ENCODE assay signal across 18 cellular contexts in genomic region chr21:45150630-45151265, GRCh38.
A peak's percentile ranks its signal among the peaks of the same experiment; 100 is the strongest.
DNase-seq lines count a peak whose midpoint lies in the region; ATAC-seq and TF ChIP-seq lines count a peak whose summit lies in the region.
"Had no signal": no experiment of that assay in that cellular context is flagged by ENCODE, and none has a peak within 500 bp of the region (broad histone marks: within the 10 kb centered on the region; RNA-seq: fewer than 3 reads in every experiment).

No MANE protein-coding gene starts in this region.

- H3K4me1 Mint-ChIP-seq in brain = peaks cover 78% of the 10 kb centered on the region
- H3K4me1 Mint-ChIP-seq in activated naive CD4-positive, alpha-beta T cell treated with anti-CD3 and anti-CD28 coated beads for 36 hours (ENCODE audit: low read depth) = peaks cover 32% of the 10 kb centered on the region

- H2BK120ac ChIP-seq in mesendoderm (ENCODE audit: low read depth, low read length) = no peak overlapping the region

- DNase-seq in cardiac septum (ENCODE audit: low spot score) = peak; percentile 50
- DNase-seq in left cardiac atrium = no peak
- peak; percentile 8 for DNase-seq in mucosa of gallbladder (ENCODE audit: low spot score)
- peak; percentile 22 for DNase-seq in ureter (ENCODE audit: low spot score)
- DNase-seq in activated naive CD4-positive, alpha-beta T cell treated with anti-CD3 and anti-CD28 coated beads for 36 hours = no peak
- no peak for DNase-seq in mesendoderm
- DNase-seq: activated CD4-positive, alpha-beta T cell treated with anti-CD3 and anti-CD28 coated beads, Interleukin-2, amount 10 ng/mL, durations not matched to agents 24 days and 14 days; HFFc6; kidney glomerular epithelial cell; NCI-H187; NCI-H510A; nucleus accumbens; SW 1271 had no signal

- no peak overlapping the region for H3K18ac ChIP-seq in mesendoderm (ENCODE audit: low read length)

- H3K4me2 ChIP-seq in mesendoderm (ENCODE audit: low read length) = no peak overlapping the region
- H3K4me2 ChIP-seq: KMS-11 had no signal

- no peak overlapping the region for H3K23ac ChIP-seq in mesendoderm (ENCODE audit: low read length)

- H3K27me3 ChIP-seq in mesendoderm (ENCODE audit: insufficient read depth, low read length, poor library complexity) = no peaks in the 10 kb centered on the region

- no peaks in the 10 kb centered on the region for H3K79me1 ChIP-seq in mesendoderm (ENCODE audit: low read length)

- CTCF ChIA-PET in activated naive CD4-positive, alpha-beta T cell treated with anti-CD3 and anti-CD28 coated beads for 36 hours (lab: Charles Lee) = interaction anchor here (1.3 to 4.5 kb wide), 2 partner anchors 13 to 223 kb away, joined by 3 to 27 read pairs; no protein-coding TSS in a partner anchor

- intact Hi-C loops in cardiac septum (cut with DNase I) = no loop called here
- intact Hi-C loops in left cardiac atrium (cut with DNase I) = loop anchor here in 1 of 2 donors (10.0 kb wide), 1 partner anchor 304 kb away; no protein-coding TSS in a partner anchor
- intact Hi-C loops in activated naive CD4-positive, alpha-beta T cell treated with anti-CD3 and anti-CD28 coated beads for 36 hours (cut with micrococcal nuclease) = no loop called here

- H3K9ac ChIP-seq in mesendoderm (ENCODE audit: low read length) = no peak overlapping the region
- H3K9ac ChIP-seq: KMS-11 had no signal

- no peak overlapping the region for H3K4me3 ChIP-seq in mesendoderm (ENCODE audit: low read length)

- no peak for TF ChIP-seq CTCF in brain (conservative IDR thresholded peaks at IDR 0.05)

- peak overlapping the region in 4 of 5 experiments; percentile 14 to 99 (median 60) for H3K27ac Mint-ChIP-seq in brain
- no peak overlapping the region for H3K27ac Mint-ChIP-seq in activated naive CD4-positive, alpha-beta T cell treated with anti-CD3 and anti-CD28 coated beads for 36 hours
- H3K27ac Mint-ChIP-seq: HFFc6 had no signal

- no peak overlapping the region for H3K4me3 Mint-ChIP-seq in brain
- no peak overlapping the region for H3K4me3 Mint-ChIP-seq in activated naive CD4-positive, alpha-beta T cell treated with anti-CD3 and anti-CD28 coated beads for 36 hours
- H3K4me3 Mint-ChIP-seq: HFFc6 had no signal

- H2BK5ac ChIP-seq in mesendoderm (ENCODE audit: low read length) = no peak overlapping the region

- H2BK15ac ChIP-seq in mesendoderm (replicated peaks; ENCODE audit: low read depth) = no peak overlapping the region

- no peak overlapping the region for H3K4ac ChIP-seq in mesendoderm (ENCODE audit: low read depth, low read length)

- H3K36me3 Mint-ChIP-seq in brain = peaks cover 3% of the 10 kb centered on the region
- H3K36me3 Mint-ChIP-seq in activated naive CD4-positive, alpha-beta T cell treated with anti-CD3 and anti-CD28 coated beads for 36 hours (ENCODE audit: low read depth) = no peaks in the 10 kb centered on the region
- H3K36me3 Mint-ChIP-seq: stimulated activated effector memory CD8-positive, alpha-beta T cell treated with anti-CD3 and anti-CD28 coated beads, Interleukin-12 subunit alpha, Interleukin-12 subunit beta, amount 100 ng/mL, for 72 hours had no signal

- WGBS in mesendoderm (ENCODE audit: extremely low coverage, insufficient coverage, low lambda C conversion rate) = no CpG with 5 or more reads among the region's 7 CpGs

- H3K56ac ChIP-seq in mesendoderm (ENCODE audit: low read length) = no peak overlapping the region

- H3K79me2 ChIP-seq in mesendoderm (ENCODE audit: control insufficient read depth, insufficient read depth, low read length) = no peaks in the 10 kb centered on the region

- no peaks in the 10 kb centered on the region for H3K9me3 Mint-ChIP-seq in brain
- H3K9me3 Mint-ChIP-seq in activated naive CD4-positive, alpha-beta T cell treated with anti-CD3 and anti-CD28 coated beads for 36 hours = no peaks in the 10 kb centered on the region
- H3K9me3 Mint-ChIP-seq: HFFc6; stimulated activated effector memory CD8-positive, alpha-beta T cell treated with anti-CD3 and anti-CD28 coated beads, Interleukin-12 subunit alpha, Interleukin-12 subunit beta, amount 100 ng/mL, for 72 hours had no signal

- no peak overlapping the region for H2AK5ac ChIP-seq in mesendoderm (ENCODE audit: low read length)

- no peak overlapping the region for H4K8ac ChIP-seq in mesendoderm (ENCODE audit: low read depth, low read length)

- H3K27ac ChIP-seq in mesendoderm (ENCODE audit: low read depth, low read length) = no peak overlapping the region
- H3K27ac ChIP-seq: KMS-11 had no signal

- H3K27me3 Mint-ChIP-seq in brain = no peaks in the 10 kb centered on the region
- no peaks in the 10 kb centered on the region for H3K27me3 Mint-ChIP-seq in activated naive CD4-positive, alpha-beta T cell treated with anti-CD3 and anti-CD28 coated beads for 36 hours (ENCODE audit: low read depth)
- H3K27me3 Mint-ChIP-seq: activated CD4-positive, alpha-beta T cell treated with anti-CD3 and anti-CD28 coated beads, Interleukin-2, amount 10 ng/mL, durations not matched to agents 24 days and 14 days; activated naive CD8-positive, alpha-beta T cell had no signal

- no peaks in the 10 kb centered on the region for H3K4me1 ChIP-seq in mesendoderm (ENCODE audit: control insufficient read depth, low read depth, low read length)

- no peak for ATAC-seq in left cardiac atrium
- no peak for ATAC-seq in HG03196 (IDR thresholded peaks at IDR 0.05; ENCODE audit: unreplicated experiment)
- ATAC-seq: stimulated activated effector memory CD8-positive, alpha-beta T cell treated with anti-CD3 and anti-CD28 coated beads, Interleukin-12 subunit alpha, Interleukin-12 subunit beta, amount 100 ng/mL, for 72 hours had no signal

- no peaks in the 10 kb centered on the region for H3K36me3 ChIP-seq in mesendoderm (ENCODE audit: control insufficient read depth, insufficient read depth, low read length)

- no peak overlapping the region for H4K5ac ChIP-seq in mesendoderm (ENCODE audit: low read length)

Comparison
In these comparisons a context has a peak if more than half of its experiments do, and no peak if none do; other contexts are left out.
1. DNase-seq: peak in cardiac septum (single experiment), mucosa of gallbladder (single experiment) and ureter (single experiment); none in left cardiac atrium (single experiment), activated naive CD4-positive, alpha-beta T cell treated with anti-CD3 and anti-CD28 coated beads for 36 hours (single experiment) and mesendoderm (single experiment).